16 cellular contexts compared by ENCODE assay signal in the genomic region with DNA sequence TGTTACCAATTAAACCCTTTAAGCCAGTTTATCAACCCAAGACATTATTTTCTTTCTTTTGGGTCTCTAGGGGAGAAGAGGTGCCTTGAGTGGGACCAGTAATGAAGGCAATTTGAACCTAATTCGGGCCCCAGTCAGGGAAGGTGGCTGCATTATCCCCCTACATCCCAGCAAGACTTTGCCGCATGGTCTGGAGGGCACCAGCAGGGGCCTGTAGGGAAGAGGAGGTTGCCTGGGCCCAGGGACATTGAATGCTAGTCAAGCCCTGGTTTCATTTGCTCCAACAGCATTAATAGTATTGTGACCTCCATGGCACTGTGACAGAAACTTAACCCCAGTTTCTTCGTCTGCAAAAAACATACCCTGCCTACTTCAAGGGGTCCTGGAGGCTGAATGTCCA.
"Had no signal": no experiment of that assay in that cellular context is flagged by ENCODE, and none has a peak within 500 bp of the region (broad histone marks: within the 10 kb centered on the region; RNA-seq: fewer than 3 reads in every experiment).

No MANE protein-coding gene starts in this region.

- ATAC-seq: activated CD8-positive, alpha-beta memory T cell treated with anti-CD3 and anti-CD28 coated beads, Interleukin-2, amount 10 ng/mL, durations not matched to agents 7 days and 5 days; activated naive CD8-positive, alpha-beta T cell treated with anti-CD3 and anti-CD28 coated beads, Interleukin-2, amount 50 U/mL, for 24 hours; esophagus mucosa; lower lobe of right lung; pancreas; SK-N-SH treated with all-trans-retinoic acid at 6 μM for 48 hours had no signal

- H3K9me3 ChIP-seq: colonic mucosa, lower lobe of right lung, pancreas had no signal

- H3K4me1 ChIP-seq: colonic mucosa had no signal

- H3K4me3 ChIP-seq: colonic mucosa, lower lobe of right lung, pancreas, skin epidermis had no signal

- H3K27me3 ChIP-seq: colonic mucosa, pancreas had no signal

- DNase-seq: activated CD4-positive, alpha-beta T cell treated with anti-CD3 and anti-CD28 coated beads, Interleukin-2, amount 50 U/mL, for 48 hours; activated CD8-positive, alpha-beta memory T cell treated with anti-CD3 and anti-CD28 coated beads, Interleukin-2, amount 10 ng/mL, durations not matched to agents 7 days and 5 days; activated naive CD4-positive, alpha-beta T cell treated with anti-CD3 and anti-CD28 coated beads for 36 hours; activated naive CD8-positive, alpha-beta T cell treated with anti-CD3 and anti-CD28 coated beads, Interleukin-2, amount 50 U/mL, for 24 hours; activated T-cell treated with anti-CD3 and anti-CD28 coated beads, Interleukin-2, amount 50 U/mL, for 1 hour; colonic mucosa; hypothalamus; lower lobe of right lung; midbrain; stimulated activated CD4-positive, alpha-beta T cell treated with anti-CD3 and anti-CD28 coated beads, Interleukin-4, amount 100 ng/mL, for 4 hours; stimulated activated CD8-positive, alpha-beta memory T cell treated with anti-CD3 and anti-CD28 coated beads, Interleukin-4, amount 100 ng/mL, for 48 hours; stimulated activated naive CD4-positive, alpha-beta T cell treated with Interleukin-2 at 50 U/mL for 16 hours had no signal

- H3K27ac ChIP-seq: colonic mucosa, lower lobe of right lung, pancreas, skin epidermis had no signal

- H3K36me3 ChIP-seq: colonic mucosa, pancreas had no signal
